Comparison of ENCODE assay signal across 8 cellular contexts in genomic region chr1:152110860-152111514, GRCh38. TPM values are rescaled to one million over a fixed set of nuclear protein-coding genes. Genes with fewer than 3 reads are reported as not detected.
DNase-seq lines count a peak whose midpoint lies in the region; ATAC-seq and TF ChIP-seq lines count a peak whose summit lies in the region.

No MANE protein-coding gene starts in this region.

- TF ChIP-seq EP300 in tibial nerve (IDR thresholded peaks at IDR 0.05), result no peak

- H3K36me3 Mint-ChIP-seq in H9 (ENCODE audit: insufficient read depth in 1 of 3, low read depth in 3 of 3), result peaks cover 0 to 12% (median 3%) of the 10 kb centered on the region in 3 experiments; a peak in 4 of 7 replicates

- peak overlapping the region; percentile 51 for H3K18ac ChIP-seq in H9 (ENCODE audit: insufficient read length, low read depth, low read length)

- no peak overlapping the region for H3K27ac Mint-ChIP-seq in H9

- H3K4me1 Mint-ChIP-seq in H9, result no peaks in the 10 kb centered on the region

- peaks cover 12 to 18% of the 10 kb centered on the region in 2 experiments for H3K9me3 Mint-ChIP-seq in H9

- no peaks in the 10 kb centered on the region for H3K79me2 ChIP-seq in H9 (ENCODE audit: insufficient read depth, low read length)

- H3K23me2 ChIP-seq in H9 (ENCODE audit: insufficient read length, low read depth, low read length, poor library complexity, severe bottlenecking), result peaks cover 3% of the 10 kb centered on the region

- H2BK120ac ChIP-seq in H9 (ENCODE audit: low read depth, low read length, poor library complexity, severe bottlenecking), result no peak overlapping the region

- H3K4me2 ChIP-seq in H9 (ENCODE audit: insufficient read depth, insufficient read length, low read length), result peak overlapping the region; percentile 18

- H3K27ac ChIP-seq in H9 (ENCODE audit: insufficient read length, low read depth, low read length), result no peak overlapping the region
- no peak overlapping the region for H3K27ac ChIP-seq in ectodermal cell (ENCODE audit: insufficient read depth, low read depth, low read length, poor library complexity, severe bottlenecking)
- H3K27ac ChIP-seq in tibial nerve, result no peak overlapping the region

- H2AK5ac ChIP-seq in H9 (ENCODE audit: insufficient read length, low read length), result no peak overlapping the region

- no peaks in the 10 kb centered on the region for H3K79me1 ChIP-seq in H9 (ENCODE audit: insufficient read depth, low read depth, low read length, poor library complexity, severe bottlenecking)

- no peak overlapping the region for H2BK5ac ChIP-seq in H9 (ENCODE audit: insufficient read length, low read length)

- CTCF ChIA-PET in BJ (lab: Yijun Ruan, JAX), result interaction anchor here (0.6 to 1.8 kb wide), 6 partner anchors 17 to 237 kb away, joined by 3 to 6 read pairs (median 4); no protein-coding TSS in a partner anchor

- H4K20me1 ChIP-seq in H9 (ENCODE audit: control insufficient read depth, insufficient read depth, insufficient read length), result no peaks in the 10 kb centered on the region

- no peaks in the 10 kb centered on the region for H3K9me3 ChIP-seq in H9 (ENCODE audit: control insufficient read depth, low read depth, low read length)
- H3K9me3 ChIP-seq in ectodermal cell (ENCODE audit: control insufficient read depth, low read length), result no peaks in the 10 kb centered on the region
- H3K9me3 ChIP-seq in mononuclear cell (ENCODE audit: low read depth, low read length), result no peaks in the 10 kb centered on the region
- peaks cover 0 to 23% (median 2%) of the 10 kb centered on the region in 4 donors for H3K9me3 ChIP-seq in tibial nerve

- no peak overlapping the region for H2AFZ ChIP-seq in H9 (ENCODE audit: low read length)

- H3K27me3 ChIP-seq in BJ (ENCODE audit: control insufficient read depth, insufficient read depth, low read length) (peaks cover 49% of the 10 kb centered on the region), H9 (ENCODE audit: insufficient read depth, low read length) (peaks cover 68% of the 10 kb centered on the region), ectodermal cell (ENCODE audit: control insufficient read depth, insufficient read depth, low read length, poor library complexity, severe bottlenecking) (peaks cover 94% of the 10 kb centered on the region), mononuclear cell (ENCODE audit: insufficient read depth, low read length) (peaks cover 96% of the 10 kb centered on the region), tibial nerve (peaks cover 0 to 91% of the 10 kb centered on the region in 2 donors)

- POLR2A ChIA-PET in BJ (lab: Charles Lee), result interaction anchor here (0.8 kb wide), 1 partner anchor 52 kb away, joined by 3 read pairs; no protein-coding TSS in a partner anchor

- no peak overlapping the region for H3K4ac ChIP-seq in H9 (ENCODE audit: low read depth, low read length)

- no peak overlapping the region for H3K23ac ChIP-seq in H9 (ENCODE audit: insufficient read length, low read depth, low read length)

- H2BK20ac ChIP-seq in H9 (ENCODE audit: low read depth, low read length, poor library complexity, severe bottlenecking), result no peak overlapping the region

- WGBS in H9 (ENCODE audit: extremely low coverage, insufficient read length, low lambda C conversion rate), result no CpG with 5 or more reads among the region's 60 CpGs
- WGBS in ectodermal cell, 2 experiments, result 16 to 17% methylated on average over 60 of the region's 60 CpGs
- 2 to 3% methylated on average over 60 of the region's 60 CpGs for WGBS in tibial nerve, 2 donors

- H3K4me3 Mint-ChIP-seq in H9, result no peak overlapping the region

- no peak for TF ChIP-seq POLR2A in tibial nerve (IDR thresholded peaks at IDR 0.05)

- no peak overlapping the region for H4K8ac ChIP-seq in H9 (replicated peaks; ENCODE audit: insufficient read length, low read depth, low read length)

- H4K5ac ChIP-seq in H9 (ENCODE audit: insufficient read length, low read depth, low read length), result no peak overlapping the region

- H3K36me3 ChIP-seq in BJ (ENCODE audit: control insufficient read depth, insufficient read depth, low read length) (no peaks in the 10 kb centered on the region), ectodermal cell (ENCODE audit: control insufficient read depth, insufficient read depth, low read length) (no peaks in the 10 kb centered on the region), tibial nerve (no peaks in the 10 kb centered on the region)

- H3T11ph ChIP-seq in H9 (ENCODE audit: low read length), result no peak overlapping the region

- TF ChIP-seq CTCF in BJ (IDR thresholded peaks at IDR 0.05; ENCODE audit: insufficient read depth, low read depth, low read length), result no peak
- TF ChIP-seq CTCF in H9 (conservative IDR thresholded peaks at IDR 0.05), result no peak
- no peak for TF ChIP-seq CTCF in tibial nerve (IDR thresholded peaks at IDR 0.05)

- peak overlapping the region; percentile 43 for H3K4me3 ChIP-seq in BJ (ENCODE audit: low read depth, low read length)
- H3K4me3 ChIP-seq in ectodermal cell (ENCODE audit: insufficient read depth, low read depth, low read length), result peak overlapping the region; percentile 5
- peak overlapping the region; percentile 2 for H3K4me3 ChIP-seq in mononuclear cell (ENCODE audit: low read length)
- peak overlapping the region; percentile 5 to 54 (median 28) for H3K4me3 ChIP-seq in tibial nerve

- H3K27me3 Mint-ChIP-seq in H9 (ENCODE audit: low read depth), result no peaks in the 10 kb centered on the region; the same call in 1 of the 2 replicates

- peak overlapping the region; percentile 62; the same call in 1 of the 2 replicates for H3K14ac ChIP-seq in H9 (ENCODE audit: insufficient read depth, low read length)

- DNase-seq in BJ (ENCODE audit: low read depth) (no peak), H9 (peak; percentile 70), SK-N-DZ (ENCODE audit: low spot score) (peak; percentile 62), tibial nerve (ENCODE audit: low spot score in 2 of 2) (no peak)

- ATAC-seq in HG03097 (IDR thresholded peaks at IDR 0.05; ENCODE audit: low FRiP score, unreplicated experiment), result no peak
- ATAC-seq in GM19467 (IDR thresholded peaks at IDR 0.05; ENCODE audit: unreplicated experiment), result no peak

- no peak overlapping the region for H3K56ac ChIP-seq in H9 (ENCODE audit: insufficient read length, low read depth, low read length)

- no peak overlapping the region for H2BK15ac ChIP-seq in H9 (ENCODE audit: low read depth, low read length)

- no peak overlapping the region for H2BK12ac ChIP-seq in H9 (ENCODE audit: insufficient read length, low read depth, low read length)

- H4K91ac ChIP-seq in H9 (ENCODE audit: insufficient read length, low read depth, low read length), result no peak overlapping the region

- H3K4me1 ChIP-seq in H9 (ENCODE audit: insufficient read depth, low read length), result no peaks in the 10 kb centered on the region
- no peaks in the 10 kb centered on the region for H3K4me1 ChIP-seq in ectodermal cell (ENCODE audit: control insufficient read depth, insufficient read depth, low read length)
- H3K4me1 ChIP-seq in mononuclear cell (ENCODE audit: insufficient read depth, low read length), result peaks cover 56% of the 10 kb centered on the region
- H3K4me1 ChIP-seq in tibial nerve, result peaks cover 0 to 53% (median 23%) of the 10 kb centered on the region in 4 donors

- H3K9ac ChIP-seq in H9 (ENCODE audit: extremely low read depth, insufficient read length, low read length), result no peak overlapping the region

RNA-seq across cellular contexts. Expression of gene TCHH, which starts 4.3 kb away (rescaled TPM):
- not detected in 2 replicates for polyA plus RNA-seq in BJ (2011; rRNA removed)
- polyA minus RNA-seq in BJ (2011; rRNA and poly(A)+ RNA removed), result not detected in 2 replicates
- total RNA-seq in H9 (2021), result not detected in 2 replicates
- polyA plus RNA-seq in SK-N-DZ (2014; cell fraction: cytosol; rRNA removed), result not detected in 2 replicates
- 0.25 and 0.45 TPM in 2 replicates for polyA plus RNA-seq in SK-N-DZ (2014; cell fraction: nucleus; rRNA removed)
- polyA plus RNA-seq in ectodermal cell (2013, experiment 1 of 4), result 0.24 TPM
- 0.11 TPM for polyA plus RNA-seq in ectodermal cell (2013, experiment 2 of 4)
- 0.05 TPM for polyA plus RNA-seq in ectodermal cell (2013, experiment 3 of 4)
- not detected for polyA plus RNA-seq in ectodermal cell (2013, experiment 4 of 4)
- total RNA-seq in mononuclear cell, result not detected
- under 1 TPM in 3 of 4 donors, not detected in 1; under 0.01 to 0.60 (median 0.22) TPM for total RNA-seq in tibial nerve

RNA-seq across cellular contexts. Expression of gene TCHHL1, which starts 22.1 kb away (rescaled TPM):
- not detected in 2 replicates for polyA plus RNA-seq in BJ (2011; rRNA removed)
- not detected in 2 replicates for polyA minus RNA-seq in BJ (2011; rRNA and poly(A)+ RNA removed)
- total RNA-seq in H9 (2021) (not detected in 2 replicates), mononuclear cell (not detected), tibial nerve (not detected)
- not detected in 2 replicates for polyA plus RNA-seq in SK-N-DZ (2014; cell fraction: cytosol; rRNA removed)
- polyA plus RNA-seq in SK-N-DZ (2014; cell fraction: nucleus; rRNA removed), result not detected in 2 replicates
- not detected for polyA plus RNA-seq in ectodermal cell (2013, experiment 1 of 4)
- polyA plus RNA-seq in ectodermal cell (2013, experiment 2 of 4), result not detected
- not detected for polyA plus RNA-seq in ectodermal cell (2013, experiment 3 of 4)
- not detected for polyA plus RNA-seq in ectodermal cell (2013, experiment 4 of 4)

RNA-seq across cellular contexts. Expression of gene RPTN, which starts 48.0 kb away (rescaled TPM):
- not detected in 2 replicates for polyA plus RNA-seq in BJ (2011; rRNA removed)
- polyA minus RNA-seq in BJ (2011; rRNA and poly(A)+ RNA removed), result not detected in 2 replicates
- total RNA-seq in H9 (2021) (not detected in 2 replicates), mononuclear cell (not detected), tibial nerve (not detected)
- not detected in 2 replicates for polyA plus RNA-seq in SK-N-DZ (2014; cell fraction: cytosol; rRNA removed)
- polyA plus RNA-seq in SK-N-DZ (2014; cell fraction: nucleus; rRNA removed), result not detected in 2 replicates
- polyA plus RNA-seq in ectodermal cell (2013, experiment 1 of 4), result not detected
- polyA plus RNA-seq in ectodermal cell (2013, experiment 2 of 4), result not detected
- polyA plus RNA-seq in ectodermal cell (2013, experiment 3 of 4), result not detected
- polyA plus RNA-seq in ectodermal cell (2013, experiment 4 of 4), result not detected

Comparison
In these comparisons a context has a peak if more than half of its experiments do, and no peak if none do; other contexts are left out.
1. DNase-seq: peak in H9 (single experiment) and SK-N-DZ (single experiment); none in BJ (single experiment) and tibial nerve (0 of 2).
2. Peak in every context shown above with its lines, with median percentiles within 50 percentile points of each other: H3K4me3 ChIP-seq.